Comparison of ENCODE assay signal across 26 cellular contexts in genomic region chr16:76579277-76579676, GRCh38.
"Had no signal": no experiment of that assay in that cellular context is flagged by ENCODE, and none has a peak within 500 bp of the region (broad histone marks: within the 10 kb centered on the region; RNA-seq: fewer than 3 reads in every experiment).

No MANE protein-coding gene starts in this region.

- H3K27ac ChIP-seq: esophagus muscularis mucosa, foreskin keratinocyte, ovary, sigmoid colon, thyroid gland, upper lobe of left lung, VCaP had no signal

- H3K9me3 ChIP-seq: esophagus muscularis mucosa, ovary, sigmoid colon, thyroid gland, upper lobe of left lung had no signal

- DNase-seq: activated CD4-positive, alpha-beta T cell treated with anti-CD3 and anti-CD28 coated beads for 4 hours; activated CD4-positive, alpha-beta T cell treated with anti-CD3 and anti-CD28 coated beads, Interleukin-2, amount 50 U/mL, for 4 hours; activated naive CD4-positive, alpha-beta T cell; activated T-cell treated with anti-CD3 and anti-CD28 coated beads for 4 hours; activated T-cell treated with anti-CD3 and anti-CD28 coated beads, Interleukin-2, amount 50 U/mL, for 72 hours; anterior cingulate cortex; dermis blood vessel endothelial cell; effector CD4-positive, alpha-beta T cell; foreskin keratinocyte; immature natural killer cell; kidney; left colon; mammary epithelial cell; naive B cell; nephron progenitor cell; ovary; sigmoid colon; small intestine; stimulated activated CD4-positive, alpha-beta T cell treated with anti-CD3 and anti-CD28 coated beads, Interleukin-4, amount 100 ng/mL, for 24 hours; substantia nigra; thyroid gland; upper lobe of left lung had no signal

- FAIRE-seq: bronchial epithelial cell, kidney, small intestine had no signal

- ATAC-seq: activated T-cell treated with anti-CD3 and anti-CD28 coated beads, Interleukin-2, amount 50 U/mL, for 72 hours; foreskin keratinocyte; left colon; stimulated activated effector memory CD8-positive, alpha-beta T cell treated with anti-CD3 and anti-CD28 coated beads, Interleukin-12 subunit alpha, Interleukin-12 subunit beta, amount 100 ng/mL, for 72 hours had no signal

- H3K36me3 ChIP-seq: esophagus muscularis mucosa, ovary, sigmoid colon, thyroid gland, upper lobe of left lung had no signal

- H3K27me3 ChIP-seq: esophagus muscularis mucosa, foreskin keratinocyte, ovary, sigmoid colon, thyroid gland, upper lobe of left lung had no signal

- H3K4me1 ChIP-seq: esophagus muscularis mucosa, foreskin keratinocyte, sigmoid colon, thyroid gland, upper lobe of left lung had no signal

- H3K4me3 ChIP-seq: esophagus muscularis mucosa, ovary, sigmoid colon, thyroid gland, upper lobe of left lung had no signal
